In genomic region chr2:226903179-226903578, GRCh38 we compare ENCODE assay signal across 15 cellular contexts.
A peak's percentile ranks its signal among the peaks of the same experiment; 100 is the strongest.
DNase-seq lines count a peak whose midpoint lies in the region; ATAC-seq and TF ChIP-seq lines count a peak whose summit lies in the region.
"Had no signal": no experiment of that assay in that cellular context is flagged by ENCODE, and none has a peak within 500 bp of the region (broad histone marks: within the 10 kb centered on the region; RNA-seq: fewer than 3 reads in every experiment).

No MANE protein-coding gene starts in this region.

- no peak overlapping the region for H3K4me3 Mint-ChIP-seq in T-helper 17 cell
- H3K4me3 Mint-ChIP-seq in WTC11: no peak overlapping the region
- H3K4me3 Mint-ChIP-seq: CD8-positive, alpha-beta memory T cell; central memory CD8-positive, alpha-beta T cell had no signal

- H3K36me3 Mint-ChIP-seq in T-helper 17 cell (ENCODE audit: low read depth): peaks cover 6% of the 10 kb centered on the region
- H3K36me3 Mint-ChIP-seq in WTC11: no peaks in the 10 kb centered on the region

- no peak overlapping the region for H3K4me3 ChIP-seq in fibroblast of the aortic adventitia (ENCODE audit: low read depth, low read length)
- H3K4me3 ChIP-seq: heart left ventricle, skin epidermis had no signal

- POLR2A ChIA-PET in WTC11 (lab: Charles Lee): no interaction called here
- POLR2A ChIA-PET in HEK293T (lab: Yijun Ruan, JAX): no interaction called here

- H3K4me1 Mint-ChIP-seq in T-helper 17 cell (peaks cover 22% of the 10 kb centered on the region), WTC11 (peaks cover 2% of the 10 kb centered on the region; the same call in 1 of the 2 replicates)

- DNase-seq in stimulated activated CD4-positive, alpha-beta T cell treated with anti-CD3 and anti-CD28 coated beads, Interleukin-4, amount 100 ng/mL, for 24 hours: peak; percentile 15
- no peak for DNase-seq in stimulated activated CD4-positive, alpha-beta T cell treated with anti-CD3 and anti-CD28 coated beads, Interleukin-12 subunit alpha, Interleukin-12 subunit beta, amount 100 ng/mL, for 4 hours
- DNase-seq in T-helper 17 cell (no peak), fibroblast of the aortic adventitia (ENCODE audit: low read depth) (peak; percentile 66), NCI-H524 (lab: John Stamatoyannopoulos, UW) (no peak), NCI-H526 treated with DMSO at 0.1 percent for 48 hours (lab: John Stamatoyannopoulos, UW) (no peak), WTC11 (ENCODE audit: low spot score) (no peak), HEK293T (ENCODE audit: extremely low spot score) (no peak)
- DNase-seq: activated CD4-positive, alpha-beta T cell treated with anti-CD3 and anti-CD28 coated beads, Interleukin-2, amount 50 U/mL, for 4 hours; CD8-positive, alpha-beta memory T cell; heart left ventricle; NCI-H2029 treated with DMSO at 0.1 percent for 48 hours; SHP77 treated with DMSO at 0.1 percent for 48 hours had no signal

- TF ChIP-seq CTCF in fibroblast of the aortic adventitia (IDR thresholded peaks at IDR 0.05; ENCODE audit: insufficient read depth, low read length) (no peak), WTC11 (IDR thresholded peaks at IDR 0.05) (no peak)

- ATAC-seq in T-helper 17 cell (no peak), WTC11 (no peak)
- ATAC-seq: heart left ventricle had no signal

- H3K27ac Mint-ChIP-seq in T-helper 17 cell (peak overlapping the region; percentile 16), WTC11 (no peak overlapping the region)
- H3K27ac Mint-ChIP-seq: CD8-positive, alpha-beta memory T cell had no signal

- no peaks in the 10 kb centered on the region for H3K9me3 Mint-ChIP-seq in WTC11
- H3K9me3 Mint-ChIP-seq: CD8-positive, alpha-beta memory T cell; central memory CD8-positive, alpha-beta T cell had no signal

- no peaks in the 10 kb centered on the region for H3K27me3 Mint-ChIP-seq in T-helper 17 cell
- no peaks in the 10 kb centered on the region for H3K27me3 Mint-ChIP-seq in WTC11 (ENCODE audit: low read depth)
- H3K27me3 Mint-ChIP-seq: central memory CD8-positive, alpha-beta T cell had no signal

- H3K9me3 ChIP-seq in T-helper 17 cell (ENCODE audit: control insufficient read depth, low read length, poor library complexity, severe bottlenecking): no peaks in the 10 kb centered on the region
- H3K9me3 ChIP-seq: heart left ventricle had no signal

- CTCF ChIA-PET in WTC11 (lab: Charles Lee) (no interaction called here), HEK293T (lab: Yijun Ruan, JAX) (no interaction called here)

TF ChIP-seq in WTC11, 78 proteins besides CTCF, POLR2A, EP300 and RAD21 (continues in another document):
- TF ChIP-seq TEAD4 (CRISPR knock-in tag; IDR thresholded peaks at IDR 0.05) (no peak), E2F5 (CRISPR knock-in tag; IDR thresholded peaks at IDR 0.05) (no peak), ZNF317 (CRISPR knock-in tag; IDR thresholded peaks at IDR 0.05; ENCODE audit: borderline replicate concordance, low read depth) (no peak)
- TF ChIP-seq, protein P1, sequence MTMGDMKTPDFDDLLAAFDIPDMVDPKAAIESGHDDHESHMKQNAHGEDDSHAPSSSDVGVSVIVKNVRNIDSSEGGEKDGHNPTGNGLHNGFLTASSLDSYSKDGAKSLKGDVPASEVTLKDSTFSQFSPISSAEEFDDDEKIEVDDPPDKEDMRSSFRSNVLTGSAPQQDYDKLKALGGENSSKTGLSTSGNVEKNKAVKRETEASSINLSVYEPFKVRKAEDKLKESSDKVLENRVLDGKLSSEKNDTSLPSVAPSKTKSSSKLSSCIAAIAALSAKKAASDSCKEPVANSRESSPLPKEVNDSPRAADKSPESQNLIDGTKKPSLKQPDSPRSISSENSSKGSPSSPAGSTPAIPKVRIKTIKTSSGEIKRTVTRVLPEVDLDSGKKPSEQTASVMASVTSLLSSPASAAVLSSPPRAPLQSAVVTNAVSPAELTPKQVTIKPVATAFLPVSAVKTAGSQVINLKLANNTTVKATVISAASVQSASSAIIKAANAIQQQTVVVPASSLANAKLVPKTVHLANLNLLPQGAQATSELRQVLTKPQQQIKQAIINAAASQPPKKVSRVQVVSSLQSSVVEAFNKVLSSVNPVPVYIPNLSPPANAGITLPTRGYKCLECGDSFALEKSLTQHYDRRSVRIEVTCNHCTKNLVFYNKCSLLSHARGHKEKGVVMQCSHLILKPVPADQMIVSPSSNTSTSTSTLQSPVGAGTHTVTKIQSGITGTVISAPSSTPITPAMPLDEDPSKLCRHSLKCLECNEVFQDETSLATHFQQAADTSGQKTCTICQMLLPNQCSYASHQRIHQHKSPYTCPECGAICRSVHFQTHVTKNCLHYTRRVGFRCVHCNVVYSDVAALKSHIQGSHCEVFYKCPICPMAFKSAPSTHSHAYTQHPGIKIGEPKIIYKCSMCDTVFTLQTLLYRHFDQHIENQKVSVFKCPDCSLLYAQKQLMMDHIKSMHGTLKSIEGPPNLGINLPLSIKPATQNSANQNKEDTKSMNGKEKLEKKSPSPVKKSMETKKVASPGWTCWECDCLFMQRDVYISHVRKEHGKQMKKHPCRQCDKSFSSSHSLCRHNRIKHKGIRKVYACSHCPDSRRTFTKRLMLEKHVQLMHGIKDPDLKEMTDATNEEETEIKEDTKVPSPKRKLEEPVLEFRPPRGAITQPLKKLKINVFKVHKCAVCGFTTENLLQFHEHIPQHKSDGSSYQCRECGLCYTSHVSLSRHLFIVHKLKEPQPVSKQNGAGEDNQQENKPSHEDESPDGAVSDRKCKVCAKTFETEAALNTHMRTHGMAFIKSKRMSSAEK (CRISPR knock-in tag; IDR thresholded peaks at IDR 0.05; ENCODE audit: borderline replicate concordance): no peak

TF ChIP-seq in HEK293T, 16 proteins besides CTCF, POLR2A, EP300 and RAD21:
- TF ChIP-seq SP1 (IDR thresholded peaks at IDR 0.05): no peak
- TF ChIP-seq L3MBTL2 (conservative IDR thresholded peaks at IDR 0.05): no peak
- TF ChIP-seq ARNT (IDR thresholded peaks at IDR 0.05): no peak
- no peak for TF ChIP-seq PKNOX1 (IDR thresholded peaks at IDR 0.05)
- no peak for TF ChIP-seq HDGF (IDR thresholded peaks at IDR 0.05; ENCODE audit: borderline replicate concordance)
- no peak for TF ChIP-seq ZNF384 (IDR thresholded peaks at IDR 0.05)
- no peak for TF ChIP-seq FOXK2 (IDR thresholded peaks at IDR 0.05)
- TF ChIP-seq NFRKB (IDR thresholded peaks at IDR 0.05): no peak
- TF ChIP-seq TARDBP (IDR thresholded peaks at IDR 0.05): no peak
- no peak for TF ChIP-seq LEF1 (IDR thresholded peaks at IDR 0.05; ENCODE audit: borderline replicate concordance)

Comparison
In these comparisons a context has a peak if more than half of its experiments do, and no peak if none do; other contexts are left out.
1. DNase-seq: peak in stimulated activated CD4-positive, alpha-beta T cell treated with anti-CD3 and anti-CD28 coated beads, Interleukin-4, amount 100 ng/mL, for 24 hours (single experiment) and fibroblast of the aortic adventitia (single experiment); none in stimulated activated CD4-positive, alpha-beta T cell treated with anti-CD3 and anti-CD28 coated beads, Interleukin-12 subunit alpha, Interleukin-12 subunit beta, amount 100 ng/mL, for 4 hours (single experiment), T-helper 17 cell (0 of 3), NCI-H524 (0 of 2), NCI-H526 treated with DMSO at 0.1 percent for 48 hours (single experiment), WTC11 (single experiment) and HEK293T (single experiment).